ENCODE assay signal across 8 cellular contexts in the genomic region with DNA sequence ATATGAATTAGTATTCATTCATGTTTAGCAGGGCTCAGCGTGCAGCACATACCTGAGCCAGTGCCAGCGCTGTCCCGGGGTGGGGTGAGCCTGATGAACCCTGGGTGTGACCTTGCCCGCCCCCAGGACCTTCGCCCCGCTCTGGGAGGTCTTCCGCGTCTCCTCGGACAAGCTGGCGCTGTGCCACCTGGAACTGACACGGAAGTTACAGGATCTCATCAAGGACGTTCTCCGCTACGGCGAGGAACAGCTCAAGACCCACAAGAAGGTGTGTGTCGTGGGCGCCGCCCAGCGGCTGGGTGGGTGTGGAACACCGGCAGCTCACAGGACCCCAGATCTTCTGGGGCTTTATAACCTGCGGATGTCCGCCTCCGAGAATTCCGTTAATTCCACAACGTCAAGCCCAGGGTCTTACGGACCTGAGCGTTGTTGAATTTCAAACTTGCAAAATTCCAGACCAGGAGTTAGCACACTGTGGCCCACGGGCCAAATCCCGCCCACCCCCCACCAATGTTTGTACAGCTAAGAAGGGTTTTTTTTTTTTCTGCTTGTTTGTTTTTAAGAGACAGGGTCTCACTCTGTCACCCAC. TPM values are rescaled to one million over a fixed set of nuclear protein-coding genes. Genes with fewer than 3 reads are reported as not detected.
A peak's percentile ranks its signal among the peaks of the same experiment; 100 is the strongest.
DNase-seq lines count a peak whose midpoint lies in the region; ATAC-seq lines count a peak whose summit lies in the region.

No MANE protein-coding gene starts in this region.

- H3K4me1 Mint-ChIP-seq in activated naive CD4-positive, alpha-beta T cell treated with anti-CD3 and anti-CD28 coated beads for 36 hours (ENCODE audit: low read depth) = peaks cover 2% of the 10 kb centered on the region
- peaks cover 9% of the 10 kb centered on the region for H3K4me1 Mint-ChIP-seq in activated CD4-positive, alpha-beta T cell treated with anti-CD3 and anti-CD28 coated beads, Interleukin-2, amount 10 ng/mL, durations not matched to agents 24 days and 14 days

- no peak overlapping the region for H2BK5ac ChIP-seq in neuronal stem cell (ENCODE audit: low read length)

- H3K4me1 ChIP-seq in neuronal stem cell (ENCODE audit: control insufficient read depth in 2 of 2, insufficient read depth in 1 of 2, low read depth in 1 of 2, low read length in 2 of 2) = peaks cover 0 to 8% of the 10 kb centered on the region in 2 donors

- no peak overlapping the region for H2BK120ac ChIP-seq in neuronal stem cell (ENCODE audit: low read depth, low read length)

- H3K36me3 Mint-ChIP-seq in activated naive CD4-positive, alpha-beta T cell treated with anti-CD3 and anti-CD28 coated beads for 36 hours (ENCODE audit: low read depth) = peaks cover 39% of the 10 kb centered on the region
- peaks cover 56% of the 10 kb centered on the region for H3K36me3 Mint-ChIP-seq in activated CD4-positive, alpha-beta T cell treated with anti-CD3 and anti-CD28 coated beads, Interleukin-2, amount 10 ng/mL, durations not matched to agents 24 days and 14 days (ENCODE audit: low read depth)

- DNase-seq in activated naive CD4-positive, alpha-beta T cell treated with anti-CD3 and anti-CD28 coated beads for 36 hours = peak; percentile 43
- DNase-seq in activated naive CD4-positive, alpha-beta T cell treated with Interleukin-2 at 50 U/mL for 16 hours = no peak
- peak; percentile 58 for DNase-seq in NCI-H2107 (lab: John Stamatoyannopoulos, UW)
- peak; percentile 88 for DNase-seq in activated CD4-positive, alpha-beta T cell treated with anti-CD3 and anti-CD28 coated beads, Interleukin-2, amount 10 ng/mL, durations not matched to agents 24 days and 14 days
- DNase-seq in foreskin melanocyte = peak; percentile 73
- peak; percentile 70 for DNase-seq in neuronal stem cell (ENCODE audit: low spot score)

- H3K27ac Mint-ChIP-seq in activated naive CD4-positive, alpha-beta T cell treated with anti-CD3 and anti-CD28 coated beads for 36 hours = no peak overlapping the region
- no peak overlapping the region for H3K27ac Mint-ChIP-seq in activated CD4-positive, alpha-beta T cell treated with anti-CD3 and anti-CD28 coated beads, Interleukin-2, amount 10 ng/mL, durations not matched to agents 24 days and 14 days

- no peaks in the 10 kb centered on the region for H3K36me3 ChIP-seq in neuronal stem cell (replicated peaks in 1 of 2; ENCODE audit: control insufficient read depth in 2 of 2, insufficient read depth in 2 of 2, low read length in 2 of 2)

- ATAC-seq in HG02840 (IDR thresholded peaks at IDR 0.05; ENCODE audit: low FRiP score, unreplicated experiment) (no peak), GM21515 (IDR thresholded peaks at IDR 0.05; ENCODE audit: unreplicated experiment) (no peak)

- CTCF ChIA-PET in activated naive CD4-positive, alpha-beta T cell treated with anti-CD3 and anti-CD28 coated beads for 36 hours (lab: Charles Lee) = interaction anchor here (0.6 to 1.8 kb wide), 7 partner anchors 9 to 390 kb away, joined by 3 to 9 read pairs (median 6); no protein-coding TSS in a partner anchor

- WGBS in neuronal stem cell (ENCODE audit: extremely low coverage in 2 of 2, insufficient read length in 2 of 2, insufficient replicate concordance in 1 of 2), 2 donors = no CpG with 5 or more reads among the region's 29 CpGs

- no peak overlapping the region for H3K4ac ChIP-seq in neuronal stem cell (ENCODE audit: low read length)

- H3K4me3 ChIP-seq in neuronal stem cell (ENCODE audit: low read length in 2 of 2) = no peak overlapping the region

- no peak overlapping the region for H3K23ac ChIP-seq in neuronal stem cell (ENCODE audit: low read depth, low read length, poor library complexity)

- peak overlapping the region; percentile 19 for H3K4me2 ChIP-seq in neuronal stem cell (ENCODE audit: insufficient read depth, low read length, poor library complexity, severe bottlenecking)

- H2AK5ac ChIP-seq in neuronal stem cell (ENCODE audit: low read depth, low read length) = no peak overlapping the region

- H4K91ac ChIP-seq in neuronal stem cell (ENCODE audit: low read depth, low read length, poor library complexity) = no peak overlapping the region

- no peak overlapping the region for H3K27ac ChIP-seq in neuronal stem cell (replicated peaks; ENCODE audit: low read length)

- peak overlapping the region; percentile 24 for H3K18ac ChIP-seq in neuronal stem cell (ENCODE audit: low read length)

- no peaks in the 10 kb centered on the region for H3K27me3 ChIP-seq in neuronal stem cell (ENCODE audit: control insufficient read depth in 3 of 3, insufficient read depth in 3 of 3, low read depth in 1 of 3, low read length in 3 of 3)

- H2BK12ac ChIP-seq in neuronal stem cell (ENCODE audit: low read length) = no peak overlapping the region

- H3K9me3 Mint-ChIP-seq in activated naive CD4-positive, alpha-beta T cell treated with anti-CD3 and anti-CD28 coated beads for 36 hours = no peaks in the 10 kb centered on the region
- H3K9me3 Mint-ChIP-seq in activated CD4-positive, alpha-beta T cell treated with anti-CD3 and anti-CD28 coated beads, Interleukin-2, amount 10 ng/mL, durations not matched to agents 24 days and 14 days = no peaks in the 10 kb centered on the region

- no peaks in the 10 kb centered on the region for H3K79me1 ChIP-seq in neuronal stem cell (ENCODE audit: low read depth, low read length)

- no peak overlapping the region for H3K9ac ChIP-seq in neuronal stem cell (ENCODE audit: low read depth, low read length, poor library complexity)

- no peaks in the 10 kb centered on the region for H3K9me3 ChIP-seq in neuronal stem cell (replicated peaks in 1 of 2; ENCODE audit: control insufficient read depth in 2 of 2, insufficient read depth in 1 of 2, low read depth in 1 of 2, low read length in 2 of 2)

- H2BK15ac ChIP-seq in neuronal stem cell (ENCODE audit: low read length) = no peak overlapping the region

- intact Hi-C loops in activated naive CD4-positive, alpha-beta T cell treated with anti-CD3 and anti-CD28 coated beads for 36 hours (cut with micrococcal nuclease) = no loop called here
- intact Hi-C loops in activated CD4-positive, alpha-beta T cell treated with anti-CD3 and anti-CD28 coated beads, Interleukin-2, amount 10 ng/mL, durations not matched to agents 24 days and 14 days (cut with micrococcal nuclease) = loop anchor here (1.0 kb wide), 1 partner anchor 62 kb away; no protein-coding TSS in a partner anchor

- H3K14ac ChIP-seq in neuronal stem cell (ENCODE audit: low read length) = no peak overlapping the region

- no peak overlapping the region for H3K4me3 Mint-ChIP-seq in activated naive CD4-positive, alpha-beta T cell treated with anti-CD3 and anti-CD28 coated beads for 36 hours
- no peak overlapping the region for H3K4me3 Mint-ChIP-seq in activated CD4-positive, alpha-beta T cell treated with anti-CD3 and anti-CD28 coated beads, Interleukin-2, amount 10 ng/mL, durations not matched to agents 24 days and 14 days

- H4K8ac ChIP-seq in neuronal stem cell (ENCODE audit: low read depth, low read length) = no peak overlapping the region

- H3K27me3 Mint-ChIP-seq in activated naive CD4-positive, alpha-beta T cell treated with anti-CD3 and anti-CD28 coated beads for 36 hours (ENCODE audit: low read depth) = no peaks in the 10 kb centered on the region
- H3K27me3 Mint-ChIP-seq in activated CD4-positive, alpha-beta T cell treated with anti-CD3 and anti-CD28 coated beads, Interleukin-2, amount 10 ng/mL, durations not matched to agents 24 days and 14 days = no peaks in the 10 kb centered on the region

- H2AFZ ChIP-seq in neuronal stem cell (ENCODE audit: low read length) = no peak overlapping the region

RNA-seq across cellular contexts. Expression of gene FCHO1, which starts 15.4 kb away (rescaled TPM):
- total RNA-seq in activated naive CD4-positive, alpha-beta T cell treated with anti-CD3 and anti-CD28 coated beads for 36 hours = 10 to 100 TPM; 48.9 to 56.8 TPM
- total RNA-seq in activated CD4-positive, alpha-beta T cell treated with anti-CD3 and anti-CD28 coated beads, Interleukin-2, amount 10 ng/mL, durations not matched to agents 24 days and 14 days = 91.9 and 96.2 TPM in 2 replicates
- polyA plus RNA-seq in neuronal stem cell (2013, experiment 1 of 2) = 18.3 TPM
- polyA plus RNA-seq in neuronal stem cell (2013, experiment 2 of 2) = 18.1 TPM

RNA-seq across cellular contexts. Expression of gene B3GNT3, which starts 28.3 kb away (rescaled TPM):
- total RNA-seq in activated naive CD4-positive, alpha-beta T cell treated with anti-CD3 and anti-CD28 coated beads for 36 hours = under 1 TPM; 0.17 to 0.19 TPM
- total RNA-seq in activated CD4-positive, alpha-beta T cell treated with anti-CD3 and anti-CD28 coated beads, Interleukin-2, amount 10 ng/mL, durations not matched to agents 24 days and 14 days = not detected in 2 replicates
- polyA plus RNA-seq in neuronal stem cell (2013, experiment 1 of 2) = 0.03 TPM
- not detected for polyA plus RNA-seq in neuronal stem cell (2013, experiment 2 of 2)

RNA-seq across cellular contexts. Expression of gene MAP1S, which starts 47.4 kb away (rescaled TPM):
- 10 to 100 TPM; 46.8 to 51.8 TPM for total RNA-seq in activated naive CD4-positive, alpha-beta T cell treated with anti-CD3 and anti-CD28 coated beads for 36 hours
- total RNA-seq in activated CD4-positive, alpha-beta T cell treated with anti-CD3 and anti-CD28 coated beads, Interleukin-2, amount 10 ng/mL, durations not matched to agents 24 days and 14 days = 69.0 and 70.3 TPM in 2 replicates
- 35.5 TPM for polyA plus RNA-seq in neuronal stem cell (2013, experiment 1 of 2)
- 35.9 TPM for polyA plus RNA-seq in neuronal stem cell (2013, experiment 2 of 2)

RNA-seq across cellular contexts. Expression of gene INSL3, which starts 54.7 kb away (rescaled TPM):
- 1 to 10 TPM; 5.7 to 5.9 TPM for total RNA-seq in activated naive CD4-positive, alpha-beta T cell treated with anti-CD3 and anti-CD28 coated beads for 36 hours
- 5.9 and 8.7 TPM in 2 replicates for total RNA-seq in activated CD4-positive, alpha-beta T cell treated with anti-CD3 and anti-CD28 coated beads, Interleukin-2, amount 10 ng/mL, durations not matched to agents 24 days and 14 days
- 2.2 TPM for polyA plus RNA-seq in neuronal stem cell (2013, experiment 1 of 2)
- polyA plus RNA-seq in neuronal stem cell (2013, experiment 2 of 2) = 1.8 TPM
